1 cellular context compared by ENCODE assay signal in genomic region chr2:47070155-47070919, GRCh38.
TF ChIP-seq lines count a peak whose summit lies in the region.

No MANE protein-coding gene starts in this region.

TF ChIP-seq in HepG2, 621 proteins besides CTCF, POLR2A, EP300 and RAD21 (continued from another document and continues in another):
- TF ChIP-seq, protein P1, sequence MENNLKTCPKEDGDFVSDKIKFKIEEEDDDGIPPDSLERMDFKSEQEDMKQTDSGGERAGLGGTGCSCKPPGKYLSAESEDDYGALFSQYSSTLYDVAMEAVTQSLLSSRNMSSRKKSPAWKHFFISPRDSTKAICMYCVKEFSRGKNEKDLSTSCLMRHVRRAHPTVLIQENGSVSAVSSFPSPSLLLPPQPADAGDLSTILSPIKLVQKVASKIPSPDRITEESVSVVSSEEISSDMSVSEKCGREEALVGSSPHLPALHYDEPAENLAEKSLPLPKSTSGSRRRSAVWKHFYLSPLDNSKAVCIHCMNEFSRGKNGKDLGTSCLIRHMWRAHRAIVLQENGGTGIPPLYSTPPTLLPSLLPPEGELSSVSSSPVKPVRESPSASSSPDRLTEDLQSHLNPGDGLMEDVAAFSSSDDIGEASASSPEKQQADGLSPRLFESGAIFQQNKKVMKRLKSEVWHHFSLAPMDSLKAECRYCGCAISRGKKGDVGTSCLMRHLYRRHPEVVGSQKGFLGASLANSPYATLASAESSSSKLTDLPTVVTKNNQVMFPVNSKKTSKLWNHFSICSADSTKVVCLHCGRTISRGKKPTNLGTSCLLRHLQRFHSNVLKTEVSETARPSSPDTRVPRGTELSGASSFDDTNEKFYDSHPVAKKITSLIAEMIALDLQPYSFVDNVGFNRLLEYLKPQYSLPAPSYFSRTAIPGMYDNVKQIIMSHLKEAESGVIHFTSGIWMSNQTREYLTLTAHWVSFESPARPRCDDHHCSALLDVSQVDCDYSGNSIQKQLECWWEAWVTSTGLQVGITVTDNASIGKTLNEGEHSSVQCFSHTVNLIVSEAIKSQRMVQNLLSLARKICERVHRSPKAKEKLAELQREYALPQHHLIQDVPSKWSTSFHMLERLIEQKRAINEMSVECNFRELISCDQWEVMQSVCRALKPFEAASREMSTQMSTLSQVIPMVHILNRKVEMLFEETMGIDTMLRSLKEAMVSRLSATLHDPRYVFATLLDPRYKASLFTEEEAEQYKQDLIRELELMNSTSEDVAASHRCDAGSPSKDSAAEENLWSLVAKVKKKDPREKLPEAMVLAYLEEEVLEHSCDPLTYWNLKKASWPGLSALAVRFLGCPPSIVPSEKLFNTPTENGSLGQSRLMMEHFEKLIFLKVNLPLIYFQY (CRISPR knock-in tag; IDR thresholded peaks at IDR 0.05; ENCODE audit: borderline replicate concordance), result no peak
- TF ChIP-seq ARNT2 (CRISPR knock-in tag; IDR thresholded peaks at IDR 0.05; ENCODE audit: low read depth) (peak; percentile 61; the same call in 1 of the 2 replicates), HOXA7 (CRISPR knock-in tag; IDR thresholded peaks at IDR 0.05) (no peak), CREM (IDR thresholded peaks at IDR 0.05) (peak; percentile 32; the same call in 1 of the 2 replicates), CREM (CRISPR knock-in tag; IDR thresholded peaks at IDR 0.05) (no peak), NONO (IDR thresholded peaks at IDR 0.05) (no peak), NONO (CRISPR knock-in tag; conservative IDR thresholded peaks at IDR 0.05) (no peak), PITX1 (CRISPR knock-in tag; IDR thresholded peaks at IDR 0.05) (peak; percentile 84; the same call in 1 of the 2 replicates), ZNF496 (CRISPR knock-in tag; IDR thresholded peaks at IDR 0.05; ENCODE audit: insufficient replicate concordance) (no peak), NPAS2 (CRISPR knock-in tag; IDR thresholded peaks at IDR 0.05; ENCODE audit: borderline replicate concordance) (no peak), TP53 (CRISPR knock-in tag; conservative IDR thresholded peaks at IDR 0.05) (no peak), KDM5B (CRISPR knock-in tag; IDR thresholded peaks at IDR 0.05; ENCODE audit: borderline replicate concordance) (peak; percentile 78), ZNF543 (CRISPR knock-in tag; IDR thresholded peaks at IDR 0.05) (peak; percentile 56; the same call in 1 of the 2 replicates), NFAT5 (CRISPR knock-in tag; IDR thresholded peaks at IDR 0.05) (no peak), ARNT (IDR thresholded peaks at IDR 0.05) (no peak), CCDC6 (CRISPR knock-in tag; IDR thresholded peaks at IDR 0.05) (0 out of 2 replicates have a peak, but pooled peaks have one; percentile 32), HDAC2 (CRISPR knock-in tag; IDR thresholded peaks at IDR 0.05) (peak; percentile 85), NR2F6 (IDR thresholded peaks at IDR 0.05) (peak; percentile 51; the same call in 1 of the 2 replicates), NR2F6 (CRISPR knock-in tag; IDR thresholded peaks at IDR 0.05) (peak; percentile 53; the same call in 1 of the 2 replicates), KDM2A (CRISPR knock-in tag; IDR thresholded peaks at IDR 0.05; ENCODE audit: borderline replicate concordance, low read depth) (peak; percentile 1), FOXA1 (IDR thresholded peaks at IDR 0.05) (no peak), FOXA1 (CRISPR knock-in tag; IDR thresholded peaks at IDR 0.05) (peak; percentile 13; the same call in 1 of the 2 replicates), ZBTB21 (CRISPR knock-in tag; IDR thresholded peaks at IDR 0.05) (no peak), SNAPC4 (CRISPR knock-in tag; IDR thresholded peaks at IDR 0.05) (0 out of 2 replicates have a peak, but pooled peaks have one; percentile 69), SP5 (CRISPR knock-in tag; IDR thresholded peaks at IDR 0.05; ENCODE audit: borderline replicate concordance, low read depth) (peak; percentile 96), GATAD2A (CRISPR knock-in tag; IDR thresholded peaks at IDR 0.05) (peak; percentile 82), ZSCAN29 (CRISPR knock-in tag; conservative IDR thresholded peaks at IDR 0.05) (peak; percentile 83; the same call in 1 of the 2 replicates), FOXC1 (CRISPR knock-in tag; IDR thresholded peaks at IDR 0.05; ENCODE audit: borderline replicate concordance) (no peak; the same call in 1 of the 2 replicates), ATF1 (CRISPR knock-in tag; IDR thresholded peaks at IDR 0.05) (no peak), ZBTB1 (CRISPR knock-in tag; IDR thresholded peaks at IDR 0.05; ENCODE audit: borderline replicate concordance) (no peak), JUND (CRISPR knock-in tag; IDR thresholded peaks at IDR 0.05) (no peak; the same call in 1 of the 2 replicates), ZNF337 (CRISPR knock-in tag; IDR thresholded peaks at IDR 0.05; ENCODE audit: borderline replicate concordance, low read depth) (peak; percentile 41; the same call in 1 of the 2 replicates), ZBTB7A (CRISPR knock-in tag; IDR thresholded peaks at IDR 0.05) (no peak), AGO2 (optimal IDR thresholded peaks at IDR 0.05; ENCODE audit: low read depth, low read length) (peak; percentile 52), ELF3 (CRISPR knock-in tag; IDR thresholded peaks at IDR 0.05) (0 out of 2 replicates have a peak, but pooled peaks have one; percentile 8), ZNF709 (CRISPR knock-in tag; IDR thresholded peaks at IDR 0.05) (0 out of 2 replicates have a peak, but pooled peaks have one; percentile 63), MZF1 (CRISPR knock-in tag; IDR thresholded peaks at IDR 0.05; ENCODE audit: borderline replicate concordance) (0 out of 2 replicates have a peak, but pooled peaks have one; percentile 37), ZNF577 (CRISPR knock-in tag; IDR thresholded peaks at IDR 0.05; ENCODE audit: borderline replicate concordance, low read depth) (no peak), FOSL2 (CRISPR knock-in tag; IDR thresholded peaks at IDR 0.05) (no peak; the same call in 1 of the 2 replicates)
- TF ChIP-seq, protein P2, sequence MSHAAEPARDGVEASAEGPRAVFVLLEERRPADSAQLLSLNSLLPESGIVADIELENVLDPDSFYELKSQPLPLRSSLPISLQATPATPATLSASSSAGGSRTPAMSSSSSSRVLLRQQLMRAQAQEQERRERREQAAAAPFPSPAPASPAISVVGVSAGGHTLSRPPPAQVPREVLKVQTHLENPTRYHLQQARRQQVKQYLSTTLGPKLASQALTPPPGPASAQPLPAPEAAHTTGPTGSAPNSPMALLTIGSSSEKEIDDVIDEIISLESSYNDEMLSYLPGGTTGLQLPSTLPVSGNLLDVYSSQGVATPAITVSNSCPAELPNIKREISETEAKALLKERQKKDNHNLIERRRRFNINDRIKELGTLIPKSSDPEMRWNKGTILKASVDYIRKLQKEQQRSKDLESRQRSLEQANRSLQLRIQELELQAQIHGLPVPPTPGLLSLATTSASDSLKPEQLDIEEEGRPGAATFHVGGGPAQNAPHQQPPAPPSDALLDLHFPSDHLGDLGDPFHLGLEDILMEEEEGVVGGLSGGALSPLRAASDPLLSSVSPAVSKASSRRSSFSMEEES (CRISPR knock-in tag; IDR thresholded peaks at IDR 0.05), result 0 out of 2 replicates have a peak, but pooled peaks have one; percentile 9
- TF ChIP-seq, protein P3, sequence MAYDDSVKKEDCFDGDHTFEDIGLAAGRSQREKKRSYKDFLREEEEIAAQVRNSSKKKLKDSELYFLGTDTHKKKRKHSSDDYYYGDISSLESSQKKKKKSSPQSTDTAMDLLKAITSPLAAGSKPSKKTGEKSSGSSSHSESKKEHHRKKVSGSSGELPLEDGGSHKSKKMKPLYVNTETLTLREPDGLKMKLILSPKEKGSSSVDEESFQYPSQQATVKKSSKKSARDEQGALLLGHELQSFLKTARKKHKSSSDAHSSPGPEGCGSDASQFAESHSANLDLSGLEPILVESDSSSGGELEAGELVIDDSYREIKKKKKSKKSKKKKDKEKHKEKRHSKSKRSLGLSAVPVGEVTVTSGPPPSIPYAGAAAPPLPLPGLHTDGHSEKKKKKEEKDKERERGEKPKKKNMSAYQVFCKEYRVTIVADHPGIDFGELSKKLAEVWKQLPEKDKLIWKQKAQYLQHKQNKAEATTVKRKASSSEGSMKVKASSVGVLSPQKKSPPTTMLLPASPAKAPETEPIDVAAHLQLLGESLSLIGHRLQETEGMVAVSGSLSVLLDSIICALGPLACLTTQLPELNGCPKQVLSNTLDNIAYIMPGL (CRISPR knock-in tag; IDR thresholded peaks at IDR 0.05; ENCODE audit: borderline replicate concordance in 1 of 2, low read depth in 1 of 2), result peak; percentile 4 to 63; a peak in 1 of 4 replicates
- TF ChIP-seq, protein P4, sequence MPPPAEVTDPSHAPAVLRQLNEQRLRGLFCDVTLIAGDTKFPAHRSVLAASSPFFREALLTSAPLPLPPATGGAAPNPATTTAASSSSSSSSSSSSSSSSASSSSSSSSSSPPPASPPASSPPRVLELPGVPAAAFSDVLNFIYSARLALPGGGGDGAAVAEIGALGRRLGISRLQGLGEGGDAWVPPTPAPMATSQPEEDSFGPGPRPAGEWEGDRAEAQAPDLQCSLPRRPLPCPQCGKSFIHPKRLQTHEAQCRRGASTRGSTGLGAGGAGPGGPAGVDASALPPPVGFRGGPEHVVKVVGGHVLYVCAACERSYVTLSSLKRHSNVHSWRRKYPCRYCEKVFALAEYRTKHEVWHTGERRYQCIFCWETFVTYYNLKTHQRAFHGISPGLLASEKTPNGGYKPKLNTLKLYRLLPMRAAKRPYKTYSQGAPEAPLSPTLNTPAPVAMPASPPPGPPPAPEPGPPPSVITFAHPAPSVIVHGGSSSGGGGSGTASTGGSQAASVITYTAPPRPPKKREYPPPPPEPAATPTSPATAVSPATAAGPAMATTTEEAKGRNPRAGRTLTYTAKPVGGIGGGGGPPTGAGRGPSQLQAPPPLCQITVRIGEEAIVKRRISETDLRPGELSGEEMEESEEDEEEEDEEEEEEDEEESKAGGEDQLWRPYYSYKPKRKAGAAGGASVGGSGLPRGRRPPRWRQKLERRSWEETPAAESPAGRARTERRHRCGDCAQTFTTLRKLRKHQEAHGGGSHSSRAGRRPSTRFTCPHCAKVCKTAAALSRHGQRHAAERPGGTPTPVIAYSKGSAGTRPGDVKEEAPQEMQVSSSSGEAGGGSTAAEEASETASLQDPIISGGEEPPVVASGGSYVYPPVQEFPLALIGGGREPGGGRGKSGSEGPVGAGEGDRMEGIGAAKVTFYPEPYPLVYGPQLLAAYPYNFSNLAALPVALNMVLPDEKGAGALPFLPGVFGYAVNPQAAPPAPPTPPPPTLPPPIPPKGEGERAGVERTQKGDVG (CRISPR knock-in tag; IDR thresholded peaks at IDR 0.05; ENCODE audit: borderline replicate concordance), result 0 out of 2 replicates have a peak, but pooled peaks have one; percentile 44
